ENCODE assay signal across 9 cellular contexts in the genomic region with DNA sequence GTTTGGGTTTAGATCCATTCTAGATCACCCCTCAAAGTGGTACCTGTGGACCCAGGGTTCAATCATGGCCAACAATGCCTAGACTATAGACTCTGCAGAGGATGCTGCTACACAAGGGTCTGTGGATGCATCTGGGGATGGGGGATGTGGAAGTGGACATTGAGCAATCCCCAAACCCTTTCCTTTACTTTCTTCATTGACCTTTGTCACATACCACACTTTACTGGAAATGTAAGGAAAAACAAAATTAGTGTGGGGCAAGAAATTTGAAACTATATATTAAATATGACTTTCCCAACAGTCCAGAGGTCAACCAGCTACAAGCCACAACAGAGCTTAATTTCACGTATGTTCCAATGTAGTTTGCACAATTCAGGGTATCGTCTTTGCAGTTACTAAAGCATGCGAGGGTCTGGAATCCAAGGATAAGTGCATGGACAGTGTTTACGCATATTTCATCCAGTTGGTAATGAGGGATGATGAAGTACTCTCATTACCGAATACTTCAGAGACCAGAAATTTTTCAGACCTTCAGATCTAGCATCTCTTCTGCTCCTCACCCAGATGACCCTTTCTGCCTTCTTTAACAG.
"Had no signal": no experiment of that assay in that cellular context is flagged by ENCODE, and none has a peak within 500 bp of the region (broad histone marks: within the 10 kb centered on the region; RNA-seq: fewer than 3 reads in every experiment).

No MANE protein-coding gene starts in this region.

- FAIRE-seq: HTR-8/SVneo had no signal

- H3K36me3 ChIP-seq: HAP-1 had no signal

- H3K9ac ChIP-seq: GM23248 had no signal

- H3K4me1 ChIP-seq: HAP-1 had no signal

- H3K36me3 Mint-ChIP-seq: IgD-negative memory B cell had no signal

- H3K27ac ChIP-seq: GM23248 had no signal

- DNase-seq: GM23248, GOT3, H7, HFFc6, KBM-7 had no signal

- H3K9me3 ChIP-seq: HAP-1 had no signal

- H3K4me3 ChIP-seq: GM23248, HAP-1 had no signal

- H2AFZ ChIP-seq: GM23248 had no signal

- H3K27ac Mint-ChIP-seq: HFFc6, IgD-negative memory B cell had no signal

- H3K4me1 Mint-ChIP-seq: IgD-negative memory B cell had no signal

- H3K4me3 Mint-ChIP-seq: HFFc6, IgD-negative memory B cell had no signal

- ATAC-seq: HCT116 had no signal
